ENCODE assay signal across 3 cellular contexts in the genomic region with DNA sequence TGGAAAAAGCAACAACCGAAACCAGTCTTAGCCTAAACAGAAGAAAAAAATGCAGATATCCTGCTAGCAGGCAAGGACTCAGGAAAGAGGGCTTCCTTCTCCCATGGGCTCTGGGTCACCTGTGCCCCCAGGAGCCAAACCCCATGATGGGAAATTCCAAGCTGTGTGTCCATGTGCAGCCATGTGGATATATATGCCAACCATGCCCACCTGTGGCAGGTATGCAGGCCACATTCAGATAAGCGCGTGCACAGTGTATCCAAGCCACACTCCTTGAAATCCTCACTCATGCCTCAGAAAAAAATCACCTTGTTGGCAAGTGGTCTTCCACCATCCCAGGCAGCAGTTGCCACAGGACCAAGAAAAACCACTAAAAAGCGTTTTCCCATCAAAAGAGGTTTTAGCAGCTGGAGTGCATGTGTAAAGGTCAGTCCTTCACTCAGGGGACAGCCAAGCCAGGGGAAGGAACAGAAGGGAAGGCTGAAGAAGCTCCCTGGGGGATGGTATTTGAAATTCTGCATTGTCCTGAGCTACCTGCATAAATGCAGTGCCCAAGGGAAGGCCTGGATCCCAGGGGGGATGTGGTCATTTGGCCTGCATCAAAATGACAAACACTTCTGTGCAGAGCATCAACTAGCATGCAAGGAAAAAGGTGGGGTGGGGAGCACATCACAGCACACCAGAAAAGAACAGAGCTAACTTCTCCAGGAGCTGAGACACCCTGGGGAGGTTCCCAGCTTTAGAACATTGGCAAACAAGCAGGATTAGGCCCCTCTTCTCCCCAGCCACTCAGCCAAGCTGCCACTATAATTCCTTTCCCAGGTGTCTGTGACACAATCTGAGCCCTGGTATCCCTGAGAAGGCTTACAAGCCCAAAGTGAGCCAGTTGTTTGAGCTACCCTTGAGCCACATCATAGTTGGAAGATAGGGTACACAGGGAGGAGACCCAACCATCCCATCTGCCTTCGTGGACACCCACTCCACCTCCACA.
TF ChIP-seq lines count a peak whose summit lies in the region.

No MANE protein-coding gene starts in this region.

TF ChIP-seq in GM23338, 12 proteins besides CTCF, POLR2A, EP300 and RAD21 (continues in another document):
- TF ChIP-seq, protein P1, sequence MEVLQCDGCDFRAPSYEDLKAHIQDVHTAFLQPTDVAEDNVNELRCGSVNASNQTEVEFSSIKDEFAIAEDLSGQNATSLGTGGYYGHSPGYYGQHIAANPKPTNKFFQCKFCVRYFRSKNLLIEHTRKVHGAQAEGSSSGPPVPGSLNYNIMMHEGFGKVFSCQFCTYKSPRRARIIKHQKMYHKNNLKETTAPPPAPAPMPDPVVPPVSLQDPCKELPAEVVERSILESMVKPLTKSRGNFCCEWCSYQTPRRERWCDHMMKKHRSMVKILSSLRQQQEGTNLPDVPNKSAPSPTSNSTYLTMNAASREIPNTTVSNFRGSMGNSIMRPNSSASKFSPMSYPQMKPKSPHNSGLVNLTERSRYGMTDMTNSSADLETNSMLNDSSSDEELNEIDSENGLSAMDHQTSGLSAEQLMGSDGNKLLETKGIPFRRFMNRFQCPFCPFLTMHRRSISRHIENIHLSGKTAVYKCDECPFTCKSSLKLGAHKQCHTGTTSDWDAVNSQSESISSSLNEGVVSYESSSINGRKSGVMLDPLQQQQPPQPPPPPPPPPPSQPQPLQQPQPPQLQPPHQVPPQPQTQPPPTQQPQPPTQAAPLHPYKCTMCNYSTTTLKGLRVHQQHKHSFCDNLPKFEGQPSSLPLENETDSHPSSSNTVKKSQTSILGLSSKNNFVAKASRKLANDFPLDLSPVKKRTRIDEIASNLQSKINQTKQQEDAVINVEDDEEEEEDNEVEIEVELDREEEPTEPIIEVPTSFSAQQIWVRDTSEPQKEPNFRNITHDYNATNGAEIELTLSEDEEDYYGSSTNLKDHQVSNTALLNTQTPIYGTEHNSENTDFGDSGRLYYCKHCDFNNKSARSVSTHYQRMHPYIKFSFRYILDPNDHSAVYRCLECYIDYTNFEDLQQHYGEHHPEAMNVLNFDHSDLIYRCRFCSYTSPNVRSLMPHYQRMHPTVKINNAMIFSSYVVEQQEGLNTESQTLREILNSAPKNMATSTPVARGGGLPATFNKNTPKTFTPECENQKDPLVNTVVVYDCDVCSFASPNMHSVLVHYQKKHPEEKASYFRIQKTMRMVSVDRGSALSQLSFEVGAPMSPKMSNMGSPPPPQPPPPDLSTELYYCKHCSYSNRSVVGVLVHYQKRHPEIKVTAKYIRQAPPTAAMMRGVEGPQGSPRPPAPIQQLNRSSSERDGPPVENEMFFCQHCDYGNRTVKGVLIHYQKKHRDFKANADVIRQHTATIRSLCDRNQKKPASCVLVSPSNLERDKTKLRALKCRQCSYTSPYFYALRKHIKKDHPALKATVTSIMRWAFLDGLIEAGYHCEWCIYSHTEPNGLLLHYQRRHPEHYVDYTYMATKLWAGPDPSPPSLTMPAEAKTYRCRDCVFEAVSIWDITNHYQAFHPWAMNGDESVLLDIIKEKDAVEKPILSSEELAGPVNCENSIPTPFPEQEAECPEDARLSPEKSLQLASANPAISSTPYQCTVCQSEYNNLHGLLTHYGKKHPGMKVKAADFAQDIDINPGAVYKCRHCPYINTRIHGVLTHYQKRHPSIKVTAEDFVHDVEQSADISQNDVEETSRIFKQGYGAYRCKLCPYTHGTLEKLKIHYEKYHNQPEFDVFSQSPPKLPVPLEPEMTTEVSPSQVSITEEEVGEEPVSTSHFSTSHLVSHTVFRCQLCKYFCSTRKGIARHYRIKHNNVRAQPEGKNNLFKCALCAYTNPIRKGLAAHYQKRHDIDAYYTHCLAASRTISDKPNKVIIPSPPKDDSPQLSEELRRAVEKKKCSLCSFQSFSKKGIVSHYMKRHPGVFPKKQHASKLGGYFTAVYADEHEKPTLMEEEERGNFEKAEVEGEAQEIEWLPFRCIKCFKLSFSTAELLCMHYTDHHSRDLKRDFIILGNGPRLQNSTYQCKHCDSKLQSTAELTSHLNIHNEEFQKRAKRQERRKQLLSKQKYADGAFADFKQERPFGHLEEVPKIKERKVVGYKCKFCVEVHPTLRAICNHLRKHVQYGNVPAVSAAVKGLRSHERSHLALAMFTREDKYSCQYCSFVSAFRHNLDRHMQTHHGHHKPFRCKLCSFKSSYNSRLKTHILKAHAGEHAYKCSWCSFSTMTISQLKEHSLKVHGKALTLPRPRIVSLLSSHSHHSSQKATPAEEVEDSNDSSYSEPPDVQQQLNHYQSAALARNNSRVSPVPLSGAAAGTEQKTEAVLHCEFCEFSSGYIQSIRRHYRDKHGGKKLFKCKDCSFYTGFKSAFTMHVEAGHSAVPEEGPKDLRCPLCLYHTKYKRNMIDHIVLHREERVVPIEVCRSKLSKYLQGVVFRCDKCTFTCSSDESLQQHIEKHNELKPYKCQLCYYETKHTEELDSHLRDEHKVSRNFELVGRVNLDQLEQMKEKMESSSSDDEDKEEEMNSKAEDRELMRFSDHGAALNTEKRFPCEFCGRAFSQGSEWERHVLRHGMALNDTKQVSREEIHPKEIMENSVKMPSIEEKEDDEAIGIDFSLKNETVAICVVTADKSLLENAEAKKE (CRISPR knock-in tag; IDR thresholded peaks at IDR 0.05): peak; percentile 44; the same call in 1 of the 2 replicates

TF ChIP-seq in HCT116, 20 proteins besides CTCF, POLR2A, EP300 and RAD21:
- TF ChIP-seq ZFX (IDR thresholded peaks at IDR 0.05) (no peak), EZH2 (IDR thresholded peaks at IDR 0.05) (no peak), JUND (IDR thresholded peaks at IDR 0.05) (no peak), EGR1 (IDR thresholded peaks at IDR 0.05; ENCODE audit: low read depth) (no peak), MAX (IDR thresholded peaks at IDR 0.05) (no peak), SRF (IDR thresholded peaks at IDR 0.05; ENCODE audit: low read depth) (no peak), ZNF274 (IDR thresholded peaks at IDR 0.05; ENCODE audit: low read depth, low read length) (no peak), YY1 (IDR thresholded peaks at IDR 0.05; ENCODE audit: extremely low read depth, insufficient replicate concordance, low read depth, low read length) (no peak), FOSL1 (IDR thresholded peaks at IDR 0.05; ENCODE audit: low read depth) (no peak), CEBPB (IDR thresholded peaks at IDR 0.05; ENCODE audit: low read depth) (no peak), EZH2phosphoT487 (IDR thresholded peaks at IDR 0.05; ENCODE audit: borderline replicate concordance) (no peak), SIN3A (IDR thresholded peaks at IDR 0.05; ENCODE audit: low read depth) (no peak), POLR2AphosphoS5 (IDR thresholded peaks at IDR 0.05; ENCODE audit: low read depth, low read length) (no peak), TCF7L2 (IDR thresholded peaks at IDR 0.05; ENCODE audit: borderline replicate concordance, extremely low read depth, insufficient read depth, insufficient read length) (no peak)
- TF ChIP-seq, protein P2, sequence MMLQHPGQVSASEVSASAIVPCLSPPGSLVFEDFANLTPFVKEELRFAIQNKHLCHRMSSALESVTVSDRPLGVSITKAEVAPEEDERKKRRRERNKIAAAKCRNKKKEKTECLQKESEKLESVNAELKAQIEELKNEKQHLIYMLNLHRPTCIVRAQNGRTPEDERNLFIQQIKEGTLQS (IDR thresholded peaks at IDR 0.05): no peak
- TF ChIP-seq, protein P3, sequence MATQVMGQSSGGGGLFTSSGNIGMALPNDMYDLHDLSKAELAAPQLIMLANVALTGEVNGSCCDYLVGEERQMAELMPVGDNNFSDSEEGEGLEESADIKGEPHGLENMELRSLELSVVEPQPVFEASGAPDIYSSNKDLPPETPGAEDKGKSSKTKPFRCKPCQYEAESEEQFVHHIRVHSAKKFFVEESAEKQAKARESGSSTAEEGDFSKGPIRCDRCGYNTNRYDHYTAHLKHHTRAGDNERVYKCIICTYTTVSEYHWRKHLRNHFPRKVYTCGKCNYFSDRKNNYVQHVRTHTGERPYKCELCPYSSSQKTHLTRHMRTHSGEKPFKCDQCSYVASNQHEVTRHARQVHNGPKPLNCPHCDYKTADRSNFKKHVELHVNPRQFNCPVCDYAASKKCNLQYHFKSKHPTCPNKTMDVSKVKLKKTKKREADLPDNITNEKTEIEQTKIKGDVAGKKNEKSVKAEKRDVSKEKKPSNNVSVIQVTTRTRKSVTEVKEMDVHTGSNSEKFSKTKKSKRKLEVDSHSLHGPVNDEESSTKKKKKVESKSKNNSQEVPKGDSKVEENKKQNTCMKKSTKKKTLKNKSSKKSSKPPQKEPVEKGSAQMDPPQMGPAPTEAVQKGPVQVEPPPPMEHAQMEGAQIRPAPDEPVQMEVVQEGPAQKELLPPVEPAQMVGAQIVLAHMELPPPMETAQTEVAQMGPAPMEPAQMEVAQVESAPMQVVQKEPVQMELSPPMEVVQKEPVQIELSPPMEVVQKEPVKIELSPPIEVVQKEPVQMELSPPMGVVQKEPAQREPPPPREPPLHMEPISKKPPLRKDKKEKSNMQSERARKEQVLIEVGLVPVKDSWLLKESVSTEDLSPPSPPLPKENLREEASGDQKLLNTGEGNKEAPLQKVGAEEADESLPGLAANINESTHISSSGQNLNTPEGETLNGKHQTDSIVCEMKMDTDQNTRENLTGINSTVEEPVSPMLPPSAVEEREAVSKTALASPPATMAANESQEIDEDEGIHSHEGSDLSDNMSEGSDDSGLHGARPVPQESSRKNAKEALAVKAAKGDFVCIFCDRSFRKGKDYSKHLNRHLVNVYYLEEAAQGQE (IDR thresholded peaks at IDR 0.05; ENCODE audit: low read depth): no peak

TF ChIP-seq in WTC11, 78 proteins besides CTCF, POLR2A, EP300 and RAD21:
- TF ChIP-seq, protein P4, sequence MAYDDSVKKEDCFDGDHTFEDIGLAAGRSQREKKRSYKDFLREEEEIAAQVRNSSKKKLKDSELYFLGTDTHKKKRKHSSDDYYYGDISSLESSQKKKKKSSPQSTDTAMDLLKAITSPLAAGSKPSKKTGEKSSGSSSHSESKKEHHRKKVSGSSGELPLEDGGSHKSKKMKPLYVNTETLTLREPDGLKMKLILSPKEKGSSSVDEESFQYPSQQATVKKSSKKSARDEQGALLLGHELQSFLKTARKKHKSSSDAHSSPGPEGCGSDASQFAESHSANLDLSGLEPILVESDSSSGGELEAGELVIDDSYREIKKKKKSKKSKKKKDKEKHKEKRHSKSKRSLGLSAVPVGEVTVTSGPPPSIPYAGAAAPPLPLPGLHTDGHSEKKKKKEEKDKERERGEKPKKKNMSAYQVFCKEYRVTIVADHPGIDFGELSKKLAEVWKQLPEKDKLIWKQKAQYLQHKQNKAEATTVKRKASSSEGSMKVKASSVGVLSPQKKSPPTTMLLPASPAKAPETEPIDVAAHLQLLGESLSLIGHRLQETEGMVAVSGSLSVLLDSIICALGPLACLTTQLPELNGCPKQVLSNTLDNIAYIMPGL (CRISPR knock-in tag; IDR thresholded peaks at IDR 0.05): no peak
- TF ChIP-seq ZNF423 (CRISPR knock-in tag; IDR thresholded peaks at IDR 0.05) (peak; percentile 35; the same call in 1 of the 2 replicates), EMX1 (CRISPR knock-in tag; IDR thresholded peaks at IDR 0.05) (no peak), MAX (CRISPR knock-in tag; IDR thresholded peaks at IDR 0.05) (no peak)
